ENCODE assay signal across 1 cellular context in the genomic region with DNA sequence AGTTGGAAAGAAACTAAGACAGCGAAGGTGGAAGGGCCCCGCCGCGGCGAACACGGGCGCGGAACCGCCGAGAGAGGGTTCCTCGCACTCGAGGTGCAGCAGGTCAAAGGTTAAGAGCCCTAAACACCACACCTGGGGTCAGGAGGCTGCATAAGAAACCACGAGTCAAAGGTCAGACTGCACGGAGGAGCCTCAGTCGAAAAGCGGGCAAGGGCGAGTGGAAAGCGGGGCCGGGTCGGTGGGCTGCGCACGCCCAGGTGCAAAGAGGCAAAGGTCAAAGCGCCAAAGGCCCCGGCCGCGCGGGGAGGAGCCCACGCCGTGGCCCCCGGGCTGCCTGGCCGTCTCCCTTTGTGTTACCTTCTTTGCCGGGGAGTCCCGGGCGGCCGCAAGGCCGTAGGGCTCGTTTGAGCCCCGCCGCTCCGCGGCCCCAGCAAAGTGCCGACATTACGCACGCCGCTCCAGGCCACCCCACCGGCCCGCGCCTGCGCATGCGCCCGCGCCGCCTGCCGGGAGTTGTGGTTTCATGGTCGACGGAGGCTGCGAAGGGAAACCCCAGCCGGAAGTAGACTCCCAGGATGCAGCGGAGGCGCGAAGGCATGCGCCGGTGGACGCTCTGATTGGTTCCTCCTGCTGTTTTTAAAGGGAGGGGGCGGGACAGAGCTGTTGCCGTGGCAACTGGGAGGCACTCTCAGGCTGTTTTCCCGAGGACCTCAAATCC.
A peak's percentile ranks its signal among the peaks of the same experiment; 100 is the strongest.
TF ChIP-seq lines count a peak whose summit lies in the region.

A gene (minus strand): TSS at position 470 of the 718 bp plus-strand sequence. CDS start 25 bp downstream, at position 445.

TF ChIP-seq in HepG2, 621 proteins besides CTCF, POLR2A, EP300 and RAD21 (continued from another document and continues in another):
- peak; percentile 79; the same call in 1 of the 2 replicates for TF ChIP-seq ZNF232 (CRISPR knock-in tag; IDR thresholded peaks at IDR 0.05; ENCODE audit: borderline replicate concordance)
- no peak; the same call in 1 of the 2 replicates for TF ChIP-seq FOSL2 (CRISPR knock-in tag; IDR thresholded peaks at IDR 0.05)
- TF ChIP-seq RFX5 (IDR thresholded peaks at IDR 0.05; ENCODE audit: low read depth, low read length) = peak; percentile 58; the same call in 1 of the 2 replicates
- no peak for TF ChIP-seq WIZ (CRISPR knock-in tag; IDR thresholded peaks at IDR 0.05)
- TF ChIP-seq SATB2 (CRISPR knock-in tag; IDR thresholded peaks at IDR 0.05) = peak; percentile 52; the same call in 1 of the 2 replicates
- TF ChIP-seq FOXA1 (IDR thresholded peaks at IDR 0.05) = no peak
- no peak for TF ChIP-seq FOXA1 (CRISPR knock-in tag; IDR thresholded peaks at IDR 0.05)
- TF ChIP-seq, protein P1, sequence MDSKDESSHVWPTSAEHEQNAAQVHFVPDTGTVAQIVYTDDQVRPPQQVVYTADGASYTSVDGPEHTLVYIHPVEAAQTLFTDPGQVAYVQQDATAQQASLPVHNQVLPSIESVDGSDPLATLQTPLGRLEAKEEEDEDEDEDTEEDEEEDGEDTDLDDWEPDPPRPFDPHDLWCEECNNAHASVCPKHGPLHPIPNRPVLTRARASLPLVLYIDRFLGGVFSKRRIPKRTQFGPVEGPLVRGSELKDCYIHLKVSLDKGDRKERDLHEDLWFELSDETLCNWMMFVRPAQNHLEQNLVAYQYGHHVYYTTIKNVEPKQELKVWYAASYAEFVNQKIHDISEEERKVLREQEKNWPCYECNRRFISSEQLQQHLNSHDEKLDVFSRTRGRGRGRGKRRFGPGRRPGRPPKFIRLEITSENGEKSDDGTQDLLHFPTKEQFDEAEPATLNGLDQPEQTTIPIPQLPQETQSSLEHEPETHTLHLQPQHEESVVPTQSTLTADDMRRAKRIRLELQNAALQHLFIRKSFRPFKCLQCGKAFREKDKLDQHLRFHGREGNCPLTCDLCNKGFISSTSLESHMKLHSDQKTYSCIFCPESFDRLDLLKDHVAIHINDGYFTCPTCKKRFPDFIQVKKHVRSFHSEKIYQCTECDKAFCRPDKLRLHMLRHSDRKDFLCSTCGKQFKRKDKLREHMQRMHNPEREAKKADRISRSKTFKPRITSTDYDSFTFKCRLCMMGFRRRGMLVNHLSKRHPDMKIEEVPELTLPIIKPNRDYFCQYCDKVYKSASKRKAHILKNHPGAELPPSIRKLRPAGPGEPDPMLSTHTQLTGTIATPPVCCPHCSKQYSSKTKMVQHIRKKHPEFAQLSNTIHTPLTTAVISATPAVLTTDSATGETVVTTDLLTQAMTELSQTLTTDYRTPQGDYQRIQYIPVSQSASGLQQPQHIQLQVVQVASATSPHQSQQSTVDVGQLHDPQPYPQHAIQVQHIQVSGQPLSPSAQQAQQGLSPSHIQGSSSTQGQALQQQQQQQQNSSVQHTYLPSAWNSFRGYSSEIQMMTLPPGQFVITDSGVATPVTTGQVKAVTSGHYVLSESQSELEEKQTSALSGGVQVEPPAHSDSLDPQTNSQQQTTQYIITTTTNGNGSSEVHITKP (CRISPR knock-in tag; IDR thresholded peaks at IDR 0.05; ENCODE audit: low read depth) = no peak
- no peak for TF ChIP-seq SP5 (CRISPR knock-in tag; IDR thresholded peaks at IDR 0.05; ENCODE audit: borderline replicate concordance, low read depth)
- peak; percentile 98 for TF ChIP-seq RFX3 (CRISPR knock-in tag; IDR thresholded peaks at IDR 0.05)
- no peak for TF ChIP-seq NR3C1 (CRISPR knock-in tag; IDR thresholded peaks at IDR 0.05)
- no peak for TF ChIP-seq ZNF44 (CRISPR knock-in tag; IDR thresholded peaks at IDR 0.05)
- no peak for TF ChIP-seq PHF5A (CRISPR knock-in tag; IDR thresholded peaks at IDR 0.05; ENCODE audit: low read depth, unreplicated experiment)
- TF ChIP-seq ZNF563 (CRISPR knock-in tag; IDR thresholded peaks at IDR 0.05) = no peak
- TF ChIP-seq MED1 (CRISPR knock-in tag; IDR thresholded peaks at IDR 0.05) = peak; percentile 33; the same call in 1 of the 2 replicates
- TF ChIP-seq, protein P2, sequence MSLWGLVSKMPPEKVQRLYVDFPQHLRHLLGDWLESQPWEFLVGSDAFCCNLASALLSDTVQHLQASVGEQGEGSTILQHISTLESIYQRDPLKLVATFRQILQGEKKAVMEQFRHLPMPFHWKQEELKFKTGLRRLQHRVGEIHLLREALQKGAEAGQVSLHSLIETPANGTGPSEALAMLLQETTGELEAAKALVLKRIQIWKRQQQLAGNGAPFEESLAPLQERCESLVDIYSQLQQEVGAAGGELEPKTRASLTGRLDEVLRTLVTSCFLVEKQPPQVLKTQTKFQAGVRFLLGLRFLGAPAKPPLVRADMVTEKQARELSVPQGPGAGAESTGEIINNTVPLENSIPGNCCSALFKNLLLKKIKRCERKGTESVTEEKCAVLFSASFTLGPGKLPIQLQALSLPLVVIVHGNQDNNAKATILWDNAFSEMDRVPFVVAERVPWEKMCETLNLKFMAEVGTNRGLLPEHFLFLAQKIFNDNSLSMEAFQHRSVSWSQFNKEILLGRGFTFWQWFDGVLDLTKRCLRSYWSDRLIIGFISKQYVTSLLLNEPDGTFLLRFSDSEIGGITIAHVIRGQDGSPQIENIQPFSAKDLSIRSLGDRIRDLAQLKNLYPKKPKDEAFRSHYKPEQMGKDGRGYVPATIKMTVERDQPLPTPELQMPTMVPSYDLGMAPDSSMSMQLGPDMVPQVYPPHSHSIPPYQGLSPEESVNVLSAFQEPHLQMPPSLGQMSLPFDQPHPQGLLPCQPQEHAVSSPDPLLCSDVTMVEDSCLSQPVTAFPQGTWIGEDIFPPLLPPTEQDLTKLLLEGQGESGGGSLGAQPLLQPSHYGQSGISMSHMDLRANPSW (CRISPR knock-in tag; IDR thresholded peaks at IDR 0.05; ENCODE audit: borderline replicate concordance) = 0 out of 2 replicates have a peak, but pooled peaks have one; percentile 35
- peak; percentile 64; the same call in 1 of the 2 replicates for TF ChIP-seq SRY (CRISPR knock-in tag; IDR thresholded peaks at IDR 0.05)
- 0 out of 2 replicates have a peak, but pooled peaks have one; percentile 57 for TF ChIP-seq KLF15 (CRISPR knock-in tag; IDR thresholded peaks at IDR 0.05; ENCODE audit: borderline replicate concordance)
- TF ChIP-seq, protein P3, sequence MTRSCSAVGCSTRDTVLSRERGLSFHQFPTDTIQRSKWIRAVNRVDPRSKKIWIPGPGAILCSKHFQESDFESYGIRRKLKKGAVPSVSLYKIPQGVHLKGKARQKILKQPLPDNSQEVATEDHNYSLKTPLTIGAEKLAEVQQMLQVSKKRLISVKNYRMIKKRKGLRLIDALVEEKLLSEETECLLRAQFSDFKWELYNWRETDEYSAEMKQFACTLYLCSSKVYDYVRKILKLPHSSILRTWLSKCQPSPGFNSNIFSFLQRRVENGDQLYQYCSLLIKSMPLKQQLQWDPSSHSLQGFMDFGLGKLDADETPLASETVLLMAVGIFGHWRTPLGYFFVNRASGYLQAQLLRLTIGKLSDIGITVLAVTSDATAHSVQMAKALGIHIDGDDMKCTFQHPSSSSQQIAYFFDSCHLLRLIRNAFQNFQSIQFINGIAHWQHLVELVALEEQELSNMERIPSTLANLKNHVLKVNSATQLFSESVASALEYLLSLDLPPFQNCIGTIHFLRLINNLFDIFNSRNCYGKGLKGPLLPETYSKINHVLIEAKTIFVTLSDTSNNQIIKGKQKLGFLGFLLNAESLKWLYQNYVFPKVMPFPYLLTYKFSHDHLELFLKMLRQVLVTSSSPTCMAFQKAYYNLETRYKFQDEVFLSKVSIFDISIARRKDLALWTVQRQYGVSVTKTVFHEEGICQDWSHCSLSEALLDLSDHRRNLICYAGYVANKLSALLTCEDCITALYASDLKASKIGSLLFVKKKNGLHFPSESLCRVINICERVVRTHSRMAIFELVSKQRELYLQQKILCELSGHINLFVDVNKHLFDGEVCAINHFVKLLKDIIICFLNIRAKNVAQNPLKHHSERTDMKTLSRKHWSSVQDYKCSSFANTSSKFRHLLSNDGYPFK (CRISPR knock-in tag; IDR thresholded peaks at IDR 0.05; ENCODE audit: borderline replicate concordance) = no peak
- TF ChIP-seq, protein P4, sequence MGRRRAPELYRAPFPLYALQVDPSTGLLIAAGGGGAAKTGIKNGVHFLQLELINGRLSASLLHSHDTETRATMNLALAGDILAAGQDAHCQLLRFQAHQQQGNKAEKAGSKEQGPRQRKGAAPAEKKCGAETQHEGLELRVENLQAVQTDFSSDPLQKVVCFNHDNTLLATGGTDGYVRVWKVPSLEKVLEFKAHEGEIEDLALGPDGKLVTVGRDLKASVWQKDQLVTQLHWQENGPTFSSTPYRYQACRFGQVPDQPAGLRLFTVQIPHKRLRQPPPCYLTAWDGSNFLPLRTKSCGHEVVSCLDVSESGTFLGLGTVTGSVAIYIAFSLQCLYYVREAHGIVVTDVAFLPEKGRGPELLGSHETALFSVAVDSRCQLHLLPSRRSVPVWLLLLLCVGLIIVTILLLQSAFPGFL (CRISPR knock-in tag; IDR thresholded peaks at IDR 0.05) = no peak
- TF ChIP-seq ZNF768 (CRISPR knock-in tag; IDR thresholded peaks at IDR 0.05) = no peak
- TF ChIP-seq ZNF136 (CRISPR knock-in tag; IDR thresholded peaks at IDR 0.05; ENCODE audit: low read depth) = no peak
- TF ChIP-seq SOX5 (CRISPR knock-in tag; IDR thresholded peaks at IDR 0.05; ENCODE audit: borderline replicate concordance) = no peak; the same call in 1 of the 2 replicates
- TF ChIP-seq ESRRA (CRISPR knock-in tag; IDR thresholded peaks at IDR 0.05; ENCODE audit: low read depth) = 0 out of 2 replicates have a peak, but pooled peaks have one; percentile 21
- peak; percentile 51; the same call in 1 of the 2 replicates for TF ChIP-seq SIX1 (CRISPR knock-in tag; IDR thresholded peaks at IDR 0.05; ENCODE audit: borderline replicate concordance)
- no peak for TF ChIP-seq GLI4 (CRISPR knock-in tag; IDR thresholded peaks at IDR 0.05; ENCODE audit: borderline replicate concordance)
- peak; percentile 98 for TF ChIP-seq GABPB1 (CRISPR knock-in tag; IDR thresholded peaks at IDR 0.05)
- TF ChIP-seq HMGA1 (CRISPR knock-in tag; conservative IDR thresholded peaks at IDR 0.05) = no peak
- no peak for TF ChIP-seq ZNF34 (CRISPR knock-in tag; IDR thresholded peaks at IDR 0.05; ENCODE audit: borderline replicate concordance)
- TF ChIP-seq KDM5A (IDR thresholded peaks at IDR 0.05; ENCODE audit: borderline replicate concordance, low read length) = no peak; the same call in 1 of the 2 replicates
- TF ChIP-seq MTA3 (CRISPR knock-in tag; IDR thresholded peaks at IDR 0.05) = no peak
- TF ChIP-seq, protein P5, sequence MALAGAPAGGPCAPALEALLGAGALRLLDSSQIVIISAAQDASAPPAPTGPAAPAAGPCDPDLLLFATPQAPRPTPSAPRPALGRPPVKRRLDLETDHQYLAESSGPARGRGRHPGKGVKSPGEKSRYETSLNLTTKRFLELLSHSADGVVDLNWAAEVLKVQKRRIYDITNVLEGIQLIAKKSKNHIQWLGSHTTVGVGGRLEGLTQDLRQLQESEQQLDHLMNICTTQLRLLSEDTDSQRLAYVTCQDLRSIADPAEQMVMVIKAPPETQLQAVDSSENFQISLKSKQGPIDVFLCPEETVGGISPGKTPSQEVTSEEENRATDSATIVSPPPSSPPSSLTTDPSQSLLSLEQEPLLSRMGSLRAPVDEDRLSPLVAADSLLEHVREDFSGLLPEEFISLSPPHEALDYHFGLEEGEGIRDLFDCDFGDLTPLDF (CRISPR knock-in tag; IDR thresholded peaks at IDR 0.05) = peak; percentile 65; the same call in 1 of the 2 replicates
- TF ChIP-seq GFI1 (CRISPR knock-in tag; IDR thresholded peaks at IDR 0.05; ENCODE audit: borderline replicate concordance) = 0 out of 2 replicates have a peak, but pooled peaks have one; percentile 0
- TF ChIP-seq TEAD3 (CRISPR knock-in tag; optimal IDR thresholded peaks at IDR 0.05; ENCODE audit: borderline replicate concordance) = peak; percentile 79
- TF ChIP-seq KAT8 (CRISPR knock-in tag; IDR thresholded peaks at IDR 0.05) = peak; percentile 59
- TF ChIP-seq, protein P6, sequence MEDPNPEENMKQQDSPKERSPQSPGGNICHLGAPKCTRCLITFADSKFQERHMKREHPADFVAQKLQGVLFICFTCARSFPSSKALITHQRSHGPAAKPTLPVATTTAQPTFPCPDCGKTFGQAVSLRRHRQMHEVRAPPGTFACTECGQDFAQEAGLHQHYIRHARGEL (CRISPR knock-in tag; IDR thresholded peaks at IDR 0.05) = no peak
- TF ChIP-seq ZNF777 (CRISPR knock-in tag; IDR thresholded peaks at IDR 0.05) = peak; percentile 63
- TF ChIP-seq PRPF4 (IDR thresholded peaks at IDR 0.05; ENCODE audit: low read depth, low read length, poor library complexity, severe bottlenecking) = no peak
- TF ChIP-seq, protein P7, sequence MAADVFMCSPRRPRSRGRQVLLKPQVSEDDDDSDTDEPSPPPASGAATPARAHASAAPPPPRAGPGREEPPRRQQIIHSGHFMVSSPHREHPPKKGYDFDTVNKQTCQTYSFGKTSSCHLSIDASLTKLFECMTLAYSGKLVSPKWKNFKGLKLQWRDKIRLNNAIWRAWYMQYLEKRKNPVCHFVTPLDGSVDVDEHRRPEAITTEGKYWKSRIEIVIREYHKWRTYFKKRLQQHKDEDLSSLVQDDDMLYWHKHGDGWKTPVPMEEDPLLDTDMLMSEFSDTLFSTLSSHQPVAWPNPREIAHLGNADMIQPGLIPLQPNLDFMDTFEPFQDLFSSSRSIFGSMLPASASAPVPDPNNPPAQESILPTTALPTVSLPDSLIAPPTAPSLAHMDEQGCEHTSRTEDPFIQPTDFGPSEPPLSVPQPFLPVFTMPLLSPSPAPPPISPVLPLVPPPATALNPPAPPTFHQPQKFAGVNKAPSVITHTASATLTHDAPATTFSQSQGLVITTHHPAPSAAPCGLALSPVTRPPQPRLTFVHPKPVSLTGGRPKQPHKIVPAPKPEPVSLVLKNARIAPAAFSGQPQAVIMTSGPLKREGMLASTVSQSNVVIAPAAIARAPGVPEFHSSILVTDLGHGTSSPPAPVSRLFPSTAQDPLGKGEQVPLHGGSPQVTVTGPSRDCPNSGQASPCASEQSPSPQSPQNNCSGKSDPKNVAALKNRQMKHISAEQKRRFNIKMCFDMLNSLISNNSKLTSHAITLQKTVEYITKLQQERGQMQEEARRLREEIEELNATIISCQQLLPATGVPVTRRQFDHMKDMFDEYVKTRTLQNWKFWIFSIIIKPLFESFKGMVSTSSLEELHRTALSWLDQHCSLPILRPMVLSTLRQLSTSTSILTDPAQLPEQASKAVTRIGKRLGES (CRISPR knock-in tag; IDR thresholded peaks at IDR 0.05; ENCODE audit: borderline replicate concordance) = peak; percentile 26; the same call in 1 of the 2 replicates
- TF ChIP-seq, protein P8, sequence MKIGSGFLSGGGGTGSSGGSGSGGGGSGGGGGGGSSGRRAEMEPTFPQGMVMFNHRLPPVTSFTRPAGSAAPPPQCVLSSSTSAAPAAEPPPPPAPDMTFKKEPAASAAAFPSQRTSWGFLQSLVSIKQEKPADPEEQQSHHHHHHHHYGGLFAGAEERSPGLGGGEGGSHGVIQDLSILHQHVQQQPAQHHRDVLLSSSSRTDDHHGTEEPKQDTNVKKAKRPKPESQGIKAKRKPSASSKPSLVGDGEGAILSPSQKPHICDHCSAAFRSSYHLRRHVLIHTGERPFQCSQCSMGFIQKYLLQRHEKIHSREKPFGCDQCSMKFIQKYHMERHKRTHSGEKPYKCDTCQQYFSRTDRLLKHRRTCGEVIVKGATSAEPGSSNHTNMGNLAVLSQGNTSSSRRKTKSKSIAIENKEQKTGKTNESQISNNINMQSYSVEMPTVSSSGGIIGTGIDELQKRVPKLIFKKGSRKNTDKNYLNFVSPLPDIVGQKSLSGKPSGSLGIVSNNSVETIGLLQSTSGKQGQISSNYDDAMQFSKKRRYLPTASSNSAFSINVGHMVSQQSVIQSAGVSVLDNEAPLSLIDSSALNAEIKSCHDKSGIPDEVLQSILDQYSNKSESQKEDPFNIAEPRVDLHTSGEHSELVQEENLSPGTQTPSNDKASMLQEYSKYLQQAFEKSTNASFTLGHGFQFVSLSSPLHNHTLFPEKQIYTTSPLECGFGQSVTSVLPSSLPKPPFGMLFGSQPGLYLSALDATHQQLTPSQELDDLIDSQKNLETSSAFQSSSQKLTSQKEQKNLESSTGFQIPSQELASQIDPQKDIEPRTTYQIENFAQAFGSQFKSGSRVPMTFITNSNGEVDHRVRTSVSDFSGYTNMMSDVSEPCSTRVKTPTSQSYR (CRISPR knock-in tag; IDR thresholded peaks at IDR 0.05; ENCODE audit: borderline replicate concordance) = no peak
- no peak for TF ChIP-seq ZNF562 (CRISPR knock-in tag; IDR thresholded peaks at IDR 0.05; ENCODE audit: borderline replicate concordance)
- TF ChIP-seq XBP1 (CRISPR knock-in tag; IDR thresholded peaks at IDR 0.05) = no peak
